1 cellular context compared by ENCODE assay signal in the genomic region with DNA sequence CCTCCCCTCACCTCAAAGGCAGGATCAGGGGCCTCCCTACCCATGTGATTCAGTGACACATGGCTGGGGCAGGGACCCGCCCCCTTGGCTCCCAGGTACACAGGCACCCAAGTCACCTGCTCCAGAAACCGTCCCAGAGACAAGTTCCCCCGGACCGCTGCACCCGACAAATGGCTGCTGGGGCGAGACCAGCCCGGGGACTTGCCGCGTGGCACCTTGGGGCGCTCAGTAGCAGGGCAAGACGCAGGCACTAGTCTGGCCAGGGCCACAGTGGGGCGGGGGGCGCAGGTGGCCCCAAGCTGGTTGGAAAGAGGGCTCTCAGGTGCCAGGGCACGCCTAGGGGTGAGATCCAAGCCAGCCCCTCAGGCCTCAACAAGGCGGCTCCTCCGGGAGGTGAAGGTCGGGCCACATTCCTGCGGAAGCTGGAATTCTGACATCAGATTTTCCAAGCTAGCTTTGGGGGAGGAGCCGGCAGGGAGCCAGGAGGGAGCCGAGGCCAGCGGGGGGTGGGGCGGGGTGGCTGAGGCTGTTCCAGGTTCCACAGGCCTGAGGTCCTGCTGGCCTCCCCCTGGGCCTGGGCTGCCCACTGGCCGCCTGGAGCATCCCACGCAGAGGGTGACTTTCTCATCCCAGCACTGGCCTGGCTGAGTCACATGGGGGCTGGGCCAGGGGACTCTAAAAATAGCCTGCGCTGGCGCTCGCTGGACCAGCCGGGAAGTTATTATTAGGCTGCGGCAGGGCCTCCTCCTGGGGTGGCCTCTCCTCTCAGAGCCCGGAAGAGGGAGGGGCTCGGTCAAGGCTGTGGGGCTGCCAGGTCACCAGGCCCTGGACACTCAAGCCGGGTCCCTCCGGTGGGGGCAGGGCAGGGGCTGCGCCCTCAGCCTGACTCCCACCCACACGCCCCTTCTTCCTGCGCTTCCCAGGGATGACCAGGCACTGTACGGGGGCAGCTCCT.
TF ChIP-seq lines count a peak whose summit lies in the region.

No MANE protein-coding gene starts in this region.

TF ChIP-seq in HepG2, 621 proteins besides CTCF, POLR2A, EP300 and RAD21 (continued from another document and continues in another):
- TF ChIP-seq, protein P1, sequence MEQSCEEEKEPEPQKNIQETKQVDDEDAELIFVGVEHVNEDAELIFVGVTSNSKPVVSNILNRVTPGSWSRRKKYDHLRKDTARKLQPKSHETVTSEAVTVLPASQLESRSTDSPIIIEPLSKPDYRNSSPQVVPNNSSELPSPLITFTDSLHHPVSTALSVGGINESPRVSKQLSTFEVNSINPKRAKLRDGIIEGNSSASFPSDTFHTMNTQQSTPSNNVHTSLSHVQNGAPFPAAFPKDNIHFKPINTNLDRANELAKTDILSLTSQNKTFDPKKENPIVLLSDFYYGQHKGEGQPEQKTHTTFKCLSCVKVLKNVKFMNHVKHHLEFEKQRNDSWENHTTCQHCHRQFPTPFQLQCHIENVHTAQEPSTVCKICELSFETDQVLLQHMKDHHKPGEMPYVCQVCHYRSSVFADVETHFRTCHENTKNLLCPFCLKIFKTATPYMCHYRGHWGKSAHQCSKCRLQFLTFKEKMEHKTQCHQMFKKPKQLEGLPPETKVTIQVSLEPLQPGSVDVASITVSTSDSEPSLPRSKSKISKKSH (CRISPR knock-in tag; IDR thresholded peaks at IDR 0.05; ENCODE audit: borderline replicate concordance): 0 out of 2 replicates have a peak, but pooled peaks have one; percentile 49
- no peak for TF ChIP-seq ZNF878 (CRISPR knock-in tag; IDR thresholded peaks at IDR 0.05)
- TF ChIP-seq TCF7 (IDR thresholded peaks at IDR 0.05; ENCODE audit: low read depth): no peak; the same call in 1 of the 2 replicates
- peak; percentile 63; the same call in 1 of the 2 replicates for TF ChIP-seq ZFP36L1 (CRISPR knock-in tag; IDR thresholded peaks at IDR 0.05)
- TF ChIP-seq FOXO1 (CRISPR knock-in tag; IDR thresholded peaks at IDR 0.05): peak; percentile 20; the same call in 1 of the 2 replicates
- no peak for TF ChIP-seq ZNF468 (CRISPR knock-in tag; IDR thresholded peaks at IDR 0.05)
- no peak for TF ChIP-seq ZNF709 (CRISPR knock-in tag; IDR thresholded peaks at IDR 0.05)
- TF ChIP-seq, protein P2, sequence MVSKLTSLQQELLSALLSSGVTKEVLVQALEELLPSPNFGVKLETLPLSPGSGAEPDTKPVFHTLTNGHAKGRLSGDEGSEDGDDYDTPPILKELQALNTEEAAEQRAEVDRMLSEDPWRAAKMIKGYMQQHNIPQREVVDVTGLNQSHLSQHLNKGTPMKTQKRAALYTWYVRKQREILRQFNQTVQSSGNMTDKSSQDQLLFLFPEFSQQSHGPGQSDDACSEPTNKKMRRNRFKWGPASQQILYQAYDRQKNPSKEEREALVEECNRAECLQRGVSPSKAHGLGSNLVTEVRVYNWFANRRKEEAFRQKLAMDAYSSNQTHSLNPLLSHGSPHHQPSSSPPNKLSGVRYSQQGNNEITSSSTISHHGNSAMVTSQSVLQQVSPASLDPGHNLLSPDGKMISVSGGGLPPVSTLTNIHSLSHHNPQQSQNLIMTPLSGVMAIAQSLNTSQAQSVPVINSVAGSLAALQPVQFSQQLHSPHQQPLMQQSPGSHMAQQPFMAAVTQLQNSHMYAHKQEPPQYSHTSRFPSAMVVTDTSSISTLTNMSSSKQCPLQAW (CRISPR knock-in tag; IDR thresholded peaks at IDR 0.05): no peak; the same call in 1 of the 2 replicates
- peak; percentile 49 for TF ChIP-seq PHF8 (CRISPR knock-in tag; IDR thresholded peaks at IDR 0.05)
- TF ChIP-seq ZSCAN29 (CRISPR knock-in tag; conservative IDR thresholded peaks at IDR 0.05): no peak
- TF ChIP-seq GABPB1 (CRISPR knock-in tag; IDR thresholded peaks at IDR 0.05): peak; percentile 77
- TF ChIP-seq GLI4 (CRISPR knock-in tag; IDR thresholded peaks at IDR 0.05; ENCODE audit: borderline replicate concordance): no peak
- TF ChIP-seq, protein P3, sequence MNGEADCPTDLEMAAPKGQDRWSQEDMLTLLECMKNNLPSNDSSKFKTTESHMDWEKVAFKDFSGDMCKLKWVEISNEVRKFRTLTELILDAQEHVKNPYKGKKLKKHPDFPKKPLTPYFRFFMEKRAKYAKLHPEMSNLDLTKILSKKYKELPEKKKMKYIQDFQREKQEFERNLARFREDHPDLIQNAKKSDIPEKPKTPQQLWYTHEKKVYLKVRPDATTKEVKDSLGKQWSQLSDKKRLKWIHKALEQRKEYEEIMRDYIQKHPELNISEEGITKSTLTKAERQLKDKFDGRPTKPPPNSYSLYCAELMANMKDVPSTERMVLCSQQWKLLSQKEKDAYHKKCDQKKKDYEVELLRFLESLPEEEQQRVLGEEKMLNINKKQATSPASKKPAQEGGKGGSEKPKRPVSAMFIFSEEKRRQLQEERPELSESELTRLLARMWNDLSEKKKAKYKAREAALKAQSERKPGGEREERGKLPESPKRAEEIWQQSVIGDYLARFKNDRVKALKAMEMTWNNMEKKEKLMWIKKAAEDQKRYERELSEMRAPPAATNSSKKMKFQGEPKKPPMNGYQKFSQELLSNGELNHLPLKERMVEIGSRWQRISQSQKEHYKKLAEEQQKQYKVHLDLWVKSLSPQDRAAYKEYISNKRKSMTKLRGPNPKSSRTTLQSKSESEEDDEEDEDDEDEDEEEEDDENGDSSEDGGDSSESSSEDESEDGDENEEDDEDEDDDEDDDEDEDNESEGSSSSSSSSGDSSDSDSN (CRISPR knock-in tag; IDR thresholded peaks at IDR 0.05): peak; percentile 55
- TF ChIP-seq, protein P4, sequence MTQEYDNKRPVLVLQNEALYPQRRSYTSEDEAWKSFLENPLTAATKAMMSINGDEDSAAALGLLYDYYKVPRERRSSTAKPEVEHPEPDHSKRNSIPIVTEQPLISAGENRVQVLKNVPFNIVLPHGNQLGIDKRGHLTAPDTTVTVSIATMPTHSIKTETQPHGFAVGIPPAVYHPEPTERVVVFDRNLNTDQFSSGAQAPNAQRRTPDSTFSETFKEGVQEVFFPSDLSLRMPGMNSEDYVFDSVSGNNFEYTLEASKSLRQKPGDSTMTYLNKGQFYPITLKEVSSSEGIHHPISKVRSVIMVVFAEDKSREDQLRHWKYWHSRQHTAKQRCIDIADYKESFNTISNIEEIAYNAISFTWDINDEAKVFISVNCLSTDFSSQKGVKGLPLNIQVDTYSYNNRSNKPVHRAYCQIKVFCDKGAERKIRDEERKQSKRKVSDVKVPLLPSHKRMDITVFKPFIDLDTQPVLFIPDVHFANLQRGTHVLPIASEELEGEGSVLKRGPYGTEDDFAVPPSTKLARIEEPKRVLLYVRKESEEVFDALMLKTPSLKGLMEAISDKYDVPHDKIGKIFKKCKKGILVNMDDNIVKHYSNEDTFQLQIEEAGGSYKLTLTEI (CRISPR knock-in tag; conservative IDR thresholded peaks at IDR 0.05): no peak
- TF ChIP-seq, protein P5, sequence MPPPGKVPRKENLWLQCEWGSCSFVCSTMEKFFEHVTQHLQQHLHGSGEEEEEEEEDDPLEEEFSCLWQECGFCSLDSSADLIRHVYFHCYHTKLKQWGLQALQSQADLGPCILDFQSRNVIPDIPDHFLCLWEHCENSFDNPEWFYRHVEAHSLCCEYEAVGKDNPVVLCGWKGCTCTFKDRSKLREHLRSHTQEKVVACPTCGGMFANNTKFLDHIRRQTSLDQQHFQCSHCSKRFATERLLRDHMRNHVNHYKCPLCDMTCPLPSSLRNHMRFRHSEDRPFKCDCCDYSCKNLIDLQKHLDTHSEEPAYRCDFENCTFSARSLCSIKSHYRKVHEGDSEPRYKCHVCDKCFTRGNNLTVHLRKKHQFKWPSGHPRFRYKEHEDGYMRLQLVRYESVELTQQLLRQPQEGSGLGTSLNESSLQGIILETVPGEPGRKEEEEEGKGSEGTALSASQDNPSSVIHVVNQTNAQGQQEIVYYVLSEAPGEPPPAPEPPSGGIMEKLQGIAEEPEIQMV (CRISPR knock-in tag; IDR thresholded peaks at IDR 0.05; ENCODE audit: low read depth): no peak
- 0 out of 2 replicates have a peak, but pooled peaks have one; percentile 60 for TF ChIP-seq ZNF235 (CRISPR knock-in tag; IDR thresholded peaks at IDR 0.05; ENCODE audit: borderline replicate concordance)
- TF ChIP-seq ZBTB20 (CRISPR knock-in tag; IDR thresholded peaks at IDR 0.05; ENCODE audit: borderline replicate concordance, low read depth): no peak
- no peak for TF ChIP-seq SMAD1 (CRISPR knock-in tag; IDR thresholded peaks at IDR 0.05; ENCODE audit: borderline replicate concordance, low read depth)
- TF ChIP-seq ZNF672 (CRISPR knock-in tag; IDR thresholded peaks at IDR 0.05): no peak
- TF ChIP-seq HMGA1 (CRISPR knock-in tag; conservative IDR thresholded peaks at IDR 0.05): no peak
- peak; percentile 19; the same call in 1 of the 2 replicates for TF ChIP-seq NR2F2 (IDR thresholded peaks at IDR 0.05; ENCODE audit: borderline replicate concordance, low read depth)
- TF ChIP-seq, protein P6, sequence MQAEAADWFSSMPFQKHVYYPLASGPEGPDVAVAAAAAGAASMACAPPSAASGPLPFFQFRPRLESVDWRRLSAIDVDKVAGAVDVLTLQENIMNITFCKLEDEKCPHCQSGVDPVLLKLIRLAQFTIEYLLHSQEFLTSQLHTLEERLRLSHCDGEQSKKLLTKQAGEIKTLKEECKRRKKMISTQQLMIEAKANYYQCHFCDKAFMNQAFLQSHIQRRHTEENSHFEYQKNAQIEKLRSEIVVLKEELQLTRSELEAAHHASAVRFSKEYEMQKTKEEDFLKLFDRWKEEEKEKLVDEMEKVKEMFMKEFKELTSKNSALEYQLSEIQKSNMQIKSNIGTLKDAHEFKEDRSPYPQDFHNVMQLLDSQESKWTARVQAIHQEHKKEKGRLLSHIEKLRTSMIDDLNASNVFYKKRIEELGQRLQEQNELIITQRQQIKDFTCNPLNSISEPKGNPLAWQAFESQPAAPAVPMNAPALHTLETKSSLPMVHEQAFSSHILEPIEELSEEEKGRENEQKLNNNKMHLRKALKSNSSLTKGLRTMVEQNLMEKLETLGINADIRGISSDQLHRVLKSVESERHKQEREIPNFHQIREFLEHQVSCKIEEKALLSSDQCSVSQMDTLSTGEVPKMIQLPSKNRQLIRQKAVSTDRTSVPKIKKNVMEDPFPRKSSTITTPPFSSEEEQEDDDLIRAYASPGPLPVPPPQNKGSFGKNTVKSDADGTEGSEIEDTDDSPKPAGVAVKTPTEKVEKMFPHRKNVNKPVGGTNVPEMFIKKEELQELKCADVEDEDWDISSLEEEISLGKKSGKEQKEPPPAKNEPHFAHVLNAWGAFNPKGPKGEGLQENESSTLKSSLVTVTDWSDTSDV (CRISPR knock-in tag; IDR thresholded peaks at IDR 0.05): no peak
- 0 out of 2 replicates have a peak, but pooled peaks have one; percentile 11 for TF ChIP-seq SALL2 (CRISPR knock-in tag; IDR thresholded peaks at IDR 0.05)
- peak; percentile 19; the same call in 1 of the 2 replicates for TF ChIP-seq ISL2 (CRISPR knock-in tag; IDR thresholded peaks at IDR 0.05)
- no peak for TF ChIP-seq REL (CRISPR knock-in tag; conservative IDR thresholded peaks at IDR 0.05)
- no peak for TF ChIP-seq ZNF432 (CRISPR knock-in tag; IDR thresholded peaks at IDR 0.05; ENCODE audit: borderline replicate concordance)
- no peak for TF ChIP-seq ZNF317 (CRISPR knock-in tag; IDR thresholded peaks at IDR 0.05)
- TF ChIP-seq ZNF724P (CRISPR knock-in tag; IDR thresholded peaks at IDR 0.05; ENCODE audit: borderline replicate concordance): no peak
- no peak for TF ChIP-seq ZFYVE20 (CRISPR knock-in tag; IDR thresholded peaks at IDR 0.05; ENCODE audit: borderline replicate concordance, low read depth)
- TF ChIP-seq, protein P7, sequence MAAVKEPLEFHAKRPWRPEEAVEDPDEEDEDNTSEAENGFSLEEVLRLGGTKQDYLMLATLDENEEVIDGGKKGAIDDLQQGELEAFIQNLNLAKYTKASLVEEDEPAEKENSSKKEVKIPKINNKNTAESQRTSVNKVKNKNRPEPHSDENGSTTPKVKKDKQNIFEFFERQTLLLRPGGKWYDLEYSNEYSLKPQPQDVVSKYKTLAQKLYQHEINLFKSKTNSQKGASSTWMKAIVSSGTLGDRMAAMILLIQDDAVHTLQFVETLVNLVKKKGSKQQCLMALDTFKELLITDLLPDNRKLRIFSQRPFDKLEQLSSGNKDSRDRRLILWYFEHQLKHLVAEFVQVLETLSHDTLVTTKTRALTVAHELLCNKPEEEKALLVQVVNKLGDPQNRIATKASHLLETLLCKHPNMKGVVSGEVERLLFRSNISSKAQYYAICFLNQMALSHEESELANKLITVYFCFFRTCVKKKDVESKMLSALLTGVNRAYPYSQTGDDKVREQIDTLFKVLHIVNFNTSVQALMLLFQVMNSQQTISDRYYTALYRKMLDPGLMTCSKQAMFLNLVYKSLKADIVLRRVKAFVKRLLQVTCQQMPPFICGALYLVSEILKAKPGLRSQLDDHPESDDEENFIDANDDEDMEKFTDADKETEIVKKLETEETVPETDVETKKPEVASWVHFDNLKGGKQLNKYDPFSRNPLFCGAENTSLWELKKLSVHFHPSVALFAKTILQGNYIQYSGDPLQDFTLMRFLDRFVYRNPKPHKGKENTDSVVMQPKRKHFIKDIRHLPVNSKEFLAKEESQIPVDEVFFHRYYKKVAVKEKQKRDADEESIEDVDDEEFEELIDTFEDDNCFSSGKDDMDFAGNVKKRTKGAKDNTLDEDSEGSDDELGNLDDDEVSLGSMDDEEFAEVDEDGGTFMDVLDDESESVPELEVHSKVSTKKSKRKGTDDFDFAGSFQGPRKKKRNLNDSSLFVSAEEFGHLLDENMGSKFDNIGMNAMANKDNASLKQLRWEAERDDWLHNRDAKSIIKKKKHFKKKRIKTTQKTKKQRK (IDR thresholded peaks at IDR 0.05; ENCODE audit: low read length): no peak
- TF ChIP-seq TEAD2 (CRISPR knock-in tag; IDR thresholded peaks at IDR 0.05): no peak
- no peak for TF ChIP-seq ZNF660 (CRISPR knock-in tag; IDR thresholded peaks at IDR 0.05; ENCODE audit: borderline replicate concordance, low read depth)
- no peak for TF ChIP-seq ZFP62 (CRISPR knock-in tag; IDR thresholded peaks at IDR 0.05)
- TF ChIP-seq, protein P8, sequence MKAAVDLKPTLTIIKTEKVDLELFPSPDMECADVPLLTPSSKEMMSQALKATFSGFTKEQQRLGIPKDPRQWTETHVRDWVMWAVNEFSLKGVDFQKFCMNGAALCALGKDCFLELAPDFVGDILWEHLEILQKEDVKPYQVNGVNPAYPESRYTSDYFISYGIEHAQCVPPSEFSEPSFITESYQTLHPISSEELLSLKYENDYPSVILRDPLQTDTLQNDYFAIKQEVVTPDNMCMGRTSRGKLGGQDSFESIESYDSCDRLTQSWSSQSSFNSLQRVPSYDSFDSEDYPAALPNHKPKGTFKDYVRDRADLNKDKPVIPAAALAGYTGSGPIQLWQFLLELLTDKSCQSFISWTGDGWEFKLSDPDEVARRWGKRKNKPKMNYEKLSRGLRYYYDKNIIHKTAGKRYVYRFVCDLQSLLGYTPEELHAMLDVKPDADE (CRISPR knock-in tag; IDR thresholded peaks at IDR 0.05): no peak
- TF ChIP-seq YY1 (IDR thresholded peaks at IDR 0.05; ENCODE audit: insufficient read depth, insufficient replicate concordance, low read depth, low read length): peak; percentile 25
- no peak for TF ChIP-seq ZNF546 (CRISPR knock-in tag; conservative IDR thresholded peaks at IDR 0.05)
- no peak for TF ChIP-seq MTF1 (CRISPR knock-in tag; IDR thresholded peaks at IDR 0.05)
- TF ChIP-seq KDM4B (CRISPR knock-in tag; IDR thresholded peaks at IDR 0.05): peak; percentile 68
- TF ChIP-seq ZNF616 (CRISPR knock-in tag; IDR thresholded peaks at IDR 0.05; ENCODE audit: low read depth): no peak
- no peak for TF ChIP-seq ZNF224 (CRISPR knock-in tag; IDR thresholded peaks at IDR 0.05)
- TF ChIP-seq SNAI1 (CRISPR knock-in tag; IDR thresholded peaks at IDR 0.05; ENCODE audit: borderline replicate concordance): 0 out of 2 replicates have a peak, but pooled peaks have one; percentile 30
